In the genomic region with DNA sequence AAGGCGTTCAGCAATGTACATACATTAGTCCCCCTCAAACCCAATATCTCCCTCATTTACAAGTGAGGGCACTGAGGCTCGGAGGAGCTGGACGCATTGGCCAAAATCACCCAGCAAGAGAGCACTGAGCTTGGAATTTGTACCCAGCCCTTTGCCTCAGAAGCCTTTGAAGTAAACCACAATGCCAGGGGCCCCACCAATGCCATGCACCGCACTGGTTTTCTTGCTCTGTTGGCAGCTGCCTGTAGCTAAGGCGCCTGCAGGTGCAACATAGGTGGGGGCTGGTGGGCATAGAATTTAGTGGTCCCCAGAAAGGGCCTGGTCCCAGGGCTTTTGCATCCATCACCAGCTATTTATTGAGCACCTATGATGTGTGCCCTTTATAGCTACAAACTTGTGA, we compare ENCODE assay signal across 26 cellular contexts.
"Had no signal": no experiment of that assay in that cellular context is flagged by ENCODE, and none has a peak within 500 bp of the region (broad histone marks: within the 10 kb centered on the region; RNA-seq: fewer than 3 reads in every experiment).

No MANE protein-coding gene starts in this region.

- H3K4me1 ChIP-seq: thyroid gland, tibial artery, transverse colon, uterus had no signal

- ATAC-seq: stimulated activated effector memory CD8-positive, alpha-beta T cell treated with anti-CD3 and anti-CD28 coated beads, Interleukin-12 subunit alpha, Interleukin-12 subunit beta, amount 100 ng/mL, for 72 hours; stimulated activated memory B cell treated with anti-CD40 and anti-IgM and Interleukin-4, amounts not matched to agents 10 μg/mL and 1 μg/mL and 100 μg/mL, for 72 hours; stimulated activated naive B cell treated with anti-CD40 and anti-IgM and Interleukin-4, amounts not matched to agents 10 μg/mL and 1 μg/mL and 100 μg/mL, for 72 hours; stimulated activated naive CD8-positive, alpha-beta T cell treated with anti-CD3 and anti-CD28 coated beads, Interleukin-15, amount 100 ng/mL, for 72 hours; stimulated activated naive CD8-positive, alpha-beta T cell treated with anti-CD3 and anti-CD28 coated beads, Interleukin-15, Interleukin-2, amounts not matched to agents 100 U/mL and 50 U/mL, for 24 hours had no signal

- DNase-seq: stimulated activated CD4-positive, alpha-beta T cell treated with anti-CD3 and anti-CD28 coated beads, Interleukin-2, amount 100 ng/mL, for 48 hours; stimulated activated CD4-positive, alpha-beta T cell treated with anti-CD3 and anti-CD28 coated beads, Interleukin-4, amount 100 ng/mL, for 1 hour; stimulated activated CD4-positive, alpha-beta T cell treated with anti-CD3 and anti-CD28 coated beads, Interleukin-4, amount 100 ng/mL, for 24 hours; stimulated activated CD4-positive, alpha-beta T cell treated with anti-CD3 and anti-CD28 coated beads, Interleukin-4, amount 100 ng/mL, for 4 hours; stimulated activated CD8-positive, alpha-beta memory T cell treated with anti-CD3 and anti-CD28 coated beads, Interleukin-4, amount 100 ng/mL, for 48 hours; stimulated activated naive B cell treated with anti-CD40 and anti-IgM and Interleukin-4, amounts not matched to agents 10 μg/mL and 1 μg/mL and 100 μg/mL, for 72 hours; stimulated activated naive CD4-positive, alpha-beta T cell; stimulated activated naive CD4-positive, alpha-beta T cell treated with Interleukin-2 at 50 U/mL for 16 hours; stimulated activated naive CD8-positive, alpha-beta T cell treated with anti-CD3 and anti-CD28 coated beads, Interleukin-15, amount 100 ng/mL, for 72 hours; stimulated activated naive CD8-positive, alpha-beta T cell treated with anti-CD3 and anti-CD28 coated beads, Interleukin-15, Interleukin-2, amounts not matched to agents 100 U/mL and 50 U/mL, for 24 hours; stomach; substantia nigra; testis; thyroid gland; tibial artery; transverse colon; trophoblast cell; upper lobe of left lung; upper lobe of right lung; uterus had no signal

- H3K36me3 ChIP-seq: stomach, suprapubic skin, thoracic aorta, thyroid gland, tibial artery, tibial nerve, transverse colon, upper lobe of left lung, upper lobe of right lung, uterus, vagina had no signal

- H3K27me3 ChIP-seq: testis, thyroid gland, uterus, vagina had no signal

- H3K9me3 ChIP-seq: stomach, suprapubic skin, testis, thoracic aorta, thyroid gland, tibial artery, tibial nerve, transverse colon, upper lobe of left lung, upper lobe of right lung, uterus, vagina had no signal

- H3K27ac ChIP-seq: stomach, suprapubic skin, testis, thoracic aorta, thyroid gland, tibial artery, tibial nerve, transverse colon, upper lobe of left lung, upper lobe of right lung, uterus, vagina had no signal

- H3K4me3 ChIP-seq: stomach, suprapubic skin, testis, thoracic aorta, thyroid gland, tibial artery, tibial nerve, transverse colon, upper lobe of left lung, upper lobe of right lung, uterus, vagina had no signal
